In the genomic region with DNA sequence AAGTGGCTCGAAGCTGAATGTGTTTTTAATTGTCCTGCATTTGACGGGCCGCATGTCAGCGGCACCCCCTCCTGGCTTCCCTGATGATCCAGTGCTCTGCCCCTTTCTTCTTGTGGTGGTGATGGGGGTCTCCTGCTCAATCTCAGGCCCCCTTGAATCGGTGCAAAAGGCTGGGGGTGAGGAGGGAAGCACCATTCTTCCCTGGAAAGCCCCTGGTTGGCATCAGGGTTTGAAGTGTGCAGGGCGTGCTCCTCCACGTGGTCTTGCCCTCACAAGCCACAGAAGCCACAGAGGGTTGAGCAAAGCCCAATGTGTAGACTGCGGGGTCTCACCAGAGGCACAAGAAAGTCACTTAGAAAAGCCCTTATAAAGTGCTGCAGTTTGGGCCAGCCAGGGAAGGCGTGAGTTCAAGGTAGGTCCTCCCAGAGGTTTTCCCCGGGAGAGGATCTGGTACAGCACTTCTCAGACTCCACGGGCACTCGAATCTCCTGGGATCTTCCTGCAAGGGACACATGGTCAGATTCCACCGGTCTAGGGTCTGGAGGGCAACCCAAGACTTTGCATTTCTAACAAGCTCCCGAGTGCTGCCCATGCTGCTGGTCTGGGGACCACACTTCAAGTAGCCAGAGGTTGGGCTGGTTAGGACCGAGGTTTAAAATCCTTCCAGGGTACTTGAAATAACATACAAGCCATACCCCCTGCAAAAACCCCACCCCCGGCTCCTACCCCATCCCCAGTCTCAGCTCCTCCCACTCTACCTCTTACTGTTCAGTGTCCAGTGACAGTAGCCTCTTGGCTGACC, we compare ENCODE assay signal across 2 cellular contexts.
TF ChIP-seq lines count a peak whose summit lies in the region.

No MANE protein-coding gene starts in this region.

TF ChIP-seq in SK-N-SH, 30 proteins besides CTCF, POLR2A, EP300 and RAD21 (continued from another document):
- TF ChIP-seq, protein P1, sequence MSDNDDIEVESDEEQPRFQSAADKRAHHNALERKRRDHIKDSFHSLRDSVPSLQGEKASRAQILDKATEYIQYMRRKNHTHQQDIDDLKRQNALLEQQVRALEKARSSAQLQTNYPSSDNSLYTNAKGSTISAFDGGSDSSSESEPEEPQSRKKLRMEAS (IDR thresholded peaks at IDR 0.05; ENCODE audit: low read depth) = no peak
- no peak for TF ChIP-seq POLR2AphosphoS5 (IDR thresholded peaks at IDR 0.05; ENCODE audit: low read depth, low read length)
- TF ChIP-seq, protein P2, sequence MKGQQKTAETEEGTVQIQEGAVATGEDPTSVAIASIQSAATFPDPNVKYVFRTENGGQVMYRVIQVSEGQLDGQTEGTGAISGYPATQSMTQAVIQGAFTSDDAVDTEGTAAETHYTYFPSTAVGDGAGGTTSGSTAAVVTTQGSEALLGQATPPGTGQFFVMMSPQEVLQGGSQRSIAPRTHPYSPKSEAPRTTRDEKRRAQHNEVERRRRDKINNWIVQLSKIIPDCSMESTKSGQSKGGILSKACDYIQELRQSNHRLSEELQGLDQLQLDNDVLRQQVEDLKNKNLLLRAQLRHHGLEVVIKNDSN (IDR thresholded peaks at IDR 0.05; ENCODE audit: borderline replicate concordance, low read depth) = no peak
- no peak for TF ChIP-seq MXI1 (IDR thresholded peaks at IDR 0.05; ENCODE audit: low read depth, low read length)
- TF ChIP-seq NFIC (IDR thresholded peaks at IDR 0.05; ENCODE audit: borderline replicate concordance) = no peak
- TF ChIP-seq RFX5 (IDR thresholded peaks at IDR 0.05; ENCODE audit: low read length) = no peak
- TF ChIP-seq ELF1 (IDR thresholded peaks at IDR 0.05) = no peak
- TF ChIP-seq, protein P3, sequence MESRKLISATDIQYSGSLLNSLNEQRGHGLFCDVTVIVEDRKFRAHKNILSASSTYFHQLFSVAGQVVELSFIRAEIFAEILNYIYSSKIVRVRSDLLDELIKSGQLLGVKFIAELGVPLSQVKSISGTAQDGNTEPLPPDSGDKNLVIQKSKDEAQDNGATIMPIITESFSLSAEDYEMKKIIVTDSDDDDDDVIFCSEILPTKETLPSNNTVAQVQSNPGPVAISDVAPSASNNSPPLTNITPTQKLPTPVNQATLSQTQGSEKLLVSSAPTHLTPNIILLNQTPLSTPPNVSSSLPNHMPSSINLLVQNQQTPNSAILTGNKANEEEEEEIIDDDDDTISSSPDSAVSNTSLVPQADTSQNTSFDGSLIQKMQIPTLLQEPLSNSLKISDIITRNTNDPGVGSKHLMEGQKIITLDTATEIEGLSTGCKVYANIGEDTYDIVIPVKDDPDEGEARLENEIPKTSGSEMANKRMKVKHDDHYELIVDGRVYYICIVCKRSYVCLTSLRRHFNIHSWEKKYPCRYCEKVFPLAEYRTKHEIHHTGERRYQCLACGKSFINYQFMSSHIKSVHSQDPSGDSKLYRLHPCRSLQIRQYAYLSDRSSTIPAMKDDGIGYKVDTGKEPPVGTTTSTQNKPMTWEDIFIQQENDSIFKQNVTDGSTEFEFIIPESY (IDR thresholded peaks at IDR 0.05; ENCODE audit: borderline replicate concordance, low read depth) = no peak
- TF ChIP-seq RCOR1 (IDR thresholded peaks at IDR 0.05; ENCODE audit: low read length) = no peak

TF ChIP-seq in SK-N-SH treated with all-trans-retinoic acid at 6 μM for 48 hours, 23 proteins besides CTCF, POLR2A, EP300 and RAD21 (continued from another document):
- TF ChIP-seq, protein P4, sequence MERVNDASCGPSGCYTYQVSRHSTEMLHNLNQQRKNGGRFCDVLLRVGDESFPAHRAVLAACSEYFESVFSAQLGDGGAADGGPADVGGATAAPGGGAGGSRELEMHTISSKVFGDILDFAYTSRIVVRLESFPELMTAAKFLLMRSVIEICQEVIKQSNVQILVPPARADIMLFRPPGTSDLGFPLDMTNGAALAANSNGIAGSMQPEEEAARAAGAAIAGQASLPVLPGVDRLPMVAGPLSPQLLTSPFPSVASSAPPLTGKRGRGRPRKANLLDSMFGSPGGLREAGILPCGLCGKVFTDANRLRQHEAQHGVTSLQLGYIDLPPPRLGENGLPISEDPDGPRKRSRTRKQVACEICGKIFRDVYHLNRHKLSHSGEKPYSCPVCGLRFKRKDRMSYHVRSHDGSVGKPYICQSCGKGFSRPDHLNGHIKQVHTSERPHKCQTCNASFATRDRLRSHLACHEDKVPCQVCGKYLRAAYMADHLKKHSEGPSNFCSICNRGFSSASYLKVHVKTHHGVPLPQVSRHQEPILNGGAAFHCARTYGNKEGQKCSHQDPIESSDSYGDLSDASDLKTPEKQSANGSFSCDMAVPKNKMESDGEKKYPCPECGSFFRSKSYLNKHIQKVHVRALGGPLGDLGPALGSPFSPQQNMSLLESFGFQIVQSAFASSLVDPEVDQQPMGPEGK (CRISPR knock-in tag; IDR thresholded peaks at IDR 0.05; ENCODE audit: borderline replicate concordance) = no peak
- no peak for TF ChIP-seq SNAI2 (CRISPR knock-in tag; IDR thresholded peaks at IDR 0.05)
- no peak for TF ChIP-seq CSDC2 (CRISPR knock-in tag; IDR thresholded peaks at IDR 0.05)
- TF ChIP-seq ARNTL (CRISPR knock-in tag; IDR thresholded peaks at IDR 0.05; ENCODE audit: borderline replicate concordance, low read depth) = no peak
- no peak for TF ChIP-seq ISL1 (CRISPR knock-in tag; IDR thresholded peaks at IDR 0.05)
- TF ChIP-seq, protein P5, sequence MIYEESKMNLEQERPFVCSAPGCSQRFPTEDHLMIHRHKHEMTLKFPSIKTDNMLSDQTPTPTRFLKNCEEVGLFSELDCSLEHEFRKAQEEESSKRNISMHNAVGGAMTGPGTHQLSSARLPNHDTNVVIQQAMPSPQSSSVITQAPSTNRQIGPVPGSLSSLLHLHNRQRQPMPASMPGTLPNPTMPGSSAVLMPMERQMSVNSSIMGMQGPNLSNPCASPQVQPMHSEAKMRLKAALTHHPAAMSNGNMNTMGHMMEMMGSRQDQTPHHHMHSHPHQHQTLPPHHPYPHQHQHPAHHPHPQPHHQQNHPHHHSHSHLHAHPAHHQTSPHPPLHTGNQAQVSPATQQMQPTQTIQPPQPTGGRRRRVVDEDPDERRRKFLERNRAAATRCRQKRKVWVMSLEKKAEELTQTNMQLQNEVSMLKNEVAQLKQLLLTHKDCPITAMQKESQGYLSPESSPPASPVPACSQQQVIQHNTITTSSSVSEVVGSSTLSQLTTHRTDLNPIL (CRISPR knock-in tag; IDR thresholded peaks at IDR 0.05; ENCODE audit: low read depth) = no peak
- no peak for TF ChIP-seq PPARA (CRISPR knock-in tag; IDR thresholded peaks at IDR 0.05; ENCODE audit: borderline replicate concordance)
- no peak for TF ChIP-seq BACH2 (CRISPR knock-in tag; IDR thresholded peaks at IDR 0.05; ENCODE audit: borderline replicate concordance)
- no peak for TF ChIP-seq ZNF70 (CRISPR knock-in tag; IDR thresholded peaks at IDR 0.05)
- TF ChIP-seq ESRRG (CRISPR knock-in tag; IDR thresholded peaks at IDR 0.05) = no peak
- TF ChIP-seq GLIS3 (CRISPR knock-in tag; IDR thresholded peaks at IDR 0.05) = no peak
